Comparison of ENCODE assay signal across 1 cellular context in genomic region chr9:126205260-126205659, GRCh38.
TF ChIP-seq lines count a peak whose summit lies in the region.

No MANE protein-coding gene starts in this region.

TF ChIP-seq in IMR-90, 13 proteins besides CTCF, POLR2A, EP300 and RAD21:
- TF ChIP-seq CHD1 (IDR thresholded peaks at IDR 0.05; ENCODE audit: low read depth, low read length): no peak
- no peak for TF ChIP-seq RFX5 (IDR thresholded peaks at IDR 0.05; ENCODE audit: low read depth, low read length)
- TF ChIP-seq NFE2L2 (IDR thresholded peaks at IDR 0.05; ENCODE audit: low read depth, low read length): no peak
- TF ChIP-seq MXI1 (IDR thresholded peaks at IDR 0.05; ENCODE audit: borderline replicate concordance, low read depth, low read length): no peak
- TF ChIP-seq MAFK (IDR thresholded peaks at IDR 0.05; ENCODE audit: low read depth, low read length): no peak
- no peak for TF ChIP-seq SMC3 (IDR thresholded peaks at IDR 0.05; ENCODE audit: low read depth, low read length)
- TF ChIP-seq, protein P1, sequence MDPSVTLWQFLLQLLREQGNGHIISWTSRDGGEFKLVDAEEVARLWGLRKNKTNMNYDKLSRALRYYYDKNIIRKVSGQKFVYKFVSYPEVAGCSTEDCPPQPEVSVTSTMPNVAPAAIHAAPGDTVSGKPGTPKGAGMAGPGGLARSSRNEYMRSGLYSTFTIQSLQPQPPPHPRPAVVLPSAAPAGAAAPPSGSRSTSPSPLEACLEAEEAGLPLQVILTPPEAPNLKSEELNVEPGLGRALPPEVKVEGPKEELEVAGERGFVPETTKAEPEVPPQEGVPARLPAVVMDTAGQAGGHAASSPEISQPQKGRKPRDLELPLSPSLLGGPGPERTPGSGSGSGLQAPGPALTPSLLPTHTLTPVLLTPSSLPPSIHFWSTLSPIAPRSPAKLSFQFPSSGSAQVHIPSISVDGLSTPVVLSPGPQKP (IDR thresholded peaks at IDR 0.05; ENCODE audit: borderline replicate concordance, low read depth, low read length): no peak
- no peak for TF ChIP-seq USF2 (IDR thresholded peaks at IDR 0.05; ENCODE audit: low read depth, low read length)
- TF ChIP-seq MAZ (IDR thresholded peaks at IDR 0.05; ENCODE audit: borderline replicate concordance, low read depth, low read length): no peak
- no peak for TF ChIP-seq FOS (IDR thresholded peaks at IDR 0.05; ENCODE audit: low read depth, low read length)
- TF ChIP-seq CEBPB (IDR thresholded peaks at IDR 0.05; ENCODE audit: low read depth, low read length): no peak
